Comparison of ENCODE assay signal across 8 cellular contexts in the genomic region with DNA sequence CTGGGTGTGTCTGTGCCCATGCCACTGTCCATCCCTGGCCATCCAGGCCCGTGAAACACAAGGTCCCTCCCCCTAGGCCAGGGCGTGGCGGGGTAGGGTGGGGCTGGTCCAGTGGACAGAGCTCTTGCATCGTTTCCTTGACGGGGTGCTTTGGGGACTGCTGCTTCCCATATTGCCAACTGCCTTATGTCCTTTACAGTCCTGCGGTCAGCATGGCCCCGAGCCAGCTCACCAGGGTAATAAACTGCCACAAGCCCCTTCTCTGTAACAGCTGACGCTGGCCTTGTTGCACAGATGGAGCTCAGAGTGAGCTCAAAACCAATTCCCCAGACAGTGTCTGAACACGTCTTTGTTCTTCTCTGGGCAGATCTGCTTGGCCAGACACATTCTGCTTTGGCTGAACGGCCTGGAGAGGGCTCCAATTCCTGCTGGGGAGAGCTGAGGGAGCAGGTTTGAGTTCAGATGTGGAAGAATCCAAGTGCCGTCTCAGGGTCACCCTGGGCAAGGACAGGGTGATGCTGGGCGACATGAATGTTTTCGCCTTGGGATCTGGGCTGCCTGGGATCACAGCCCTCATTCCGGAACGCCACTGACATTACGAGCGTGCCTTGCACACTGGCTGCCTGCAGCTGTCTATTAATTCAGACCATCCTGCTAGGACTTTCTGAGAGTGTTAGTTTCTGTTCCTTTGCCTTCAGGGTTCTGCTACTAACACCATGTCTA. TPM values are rescaled to one million over a fixed set of nuclear protein-coding genes. Genes with fewer than 3 reads are reported as not detected.
A peak's percentile ranks its signal among the peaks of the same experiment; 100 is the strongest.
DNase-seq lines count a peak whose midpoint lies in the region; ATAC-seq, FAIRE-seq and TF ChIP-seq lines count a peak whose summit lies in the region.

No MANE protein-coding gene starts in this region.

- no peak overlapping the region for H3K27ac ChIP-seq in CD8-positive, alpha-beta T cell (ENCODE audit: low read depth, low read length)

- peaks cover 21% of the 10 kb centered on the region for H3K27me3 ChIP-seq in skeletal muscle satellite cell (ENCODE audit: control insufficient read depth, insufficient read depth, low read length)
- H3K27me3 ChIP-seq in CD8-positive, alpha-beta T cell (ENCODE audit: insufficient read depth, low read length): no peaks in the 10 kb centered on the region

- intact Hi-C loops in Right ventricle myocardium inferior (cut with DNase I): loop anchor here (5.0 kb wide), 1 partner anchor 450 kb away; no protein-coding TSS in a partner anchor
- intact Hi-C loops in CD8-positive, alpha-beta T cell (cut with DNase I, micrococcal nuclease): loop anchor here in 1 of 2 experiments (2.0 kb wide), 1 partner anchor 13 kb away; no protein-coding TSS in a partner anchor

- peak; percentile 90 for ATAC-seq in Right ventricle myocardium inferior
- ATAC-seq in CD8-positive, alpha-beta T cell: no peak
- no peak for ATAC-seq in activated naive CD8-positive, alpha-beta T cell treated with anti-CD3 and anti-CD28 coated beads, Interleukin-2, amount 50 U/mL, for 24 hours

- no peak for FAIRE-seq in GM12892 (lab: Jason Lieb, UNC)

- POLR2A ChIA-PET in CD8-positive, alpha-beta T cell (lab: Charles Lee): no interaction called here

- H3K27me3 Mint-ChIP-seq in CD8-positive, alpha-beta T cell (ENCODE audit: low read depth): peaks cover 4% of the 10 kb centered on the region
- peaks cover 2% of the 10 kb centered on the region for H3K27me3 Mint-ChIP-seq in activated naive CD8-positive, alpha-beta T cell treated with anti-CD3 and anti-CD28 coated beads, Interleukin-2, amount 50 U/mL, for 24 hours

- TF ChIP-seq CTCF in HFF-Myc (IDR thresholded peaks at IDR 0.05; ENCODE audit: low read depth, low read length, missing control alignments): peak; percentile 6
- TF ChIP-seq CTCF in CD8-positive, alpha-beta T cell (IDR thresholded peaks at IDR 0.05): no peak

- no peaks in the 10 kb centered on the region for H3K36me3 ChIP-seq in skeletal muscle satellite cell (ENCODE audit: insufficient read depth, low read length)
- H3K36me3 ChIP-seq in CD8-positive, alpha-beta T cell (ENCODE audit: insufficient read depth, low read length): no peaks in the 10 kb centered on the region

- no peaks in the 10 kb centered on the region for H3K9me3 ChIP-seq in skeletal muscle satellite cell (replicated peaks; ENCODE audit: low read length)
- H3K9me3 ChIP-seq in CD8-positive, alpha-beta T cell (ENCODE audit: low read length): no peaks in the 10 kb centered on the region

- peaks cover 6% of the 10 kb centered on the region for H3K4me1 Mint-ChIP-seq in CD8-positive, alpha-beta T cell (ENCODE audit: low read depth)
- peaks cover 7% of the 10 kb centered on the region for H3K4me1 Mint-ChIP-seq in activated naive CD8-positive, alpha-beta T cell treated with anti-CD3 and anti-CD28 coated beads, Interleukin-2, amount 50 U/mL, for 24 hours

- H3K9me3 Mint-ChIP-seq in CD8-positive, alpha-beta T cell: no peaks in the 10 kb centered on the region
- no peaks in the 10 kb centered on the region for H3K9me3 Mint-ChIP-seq in activated naive CD8-positive, alpha-beta T cell treated with anti-CD3 and anti-CD28 coated beads, Interleukin-2, amount 50 U/mL, for 24 hours

- CTCF ChIA-PET in CD8-positive, alpha-beta T cell (lab: Charles Lee): interaction anchor here (0.7 to 2.6 kb wide), 10 partner anchors 9 to 241 kb away, joined by 3 to 12 read pairs (median 4); no protein-coding TSS in a partner anchor

- TF ChIP-seq POLR2A in GM12892 (IDR thresholded peaks at IDR 0.05; ENCODE audit: low read depth, low read length): no peak

- H3K4me3 Mint-ChIP-seq in CD8-positive, alpha-beta T cell: no peak overlapping the region
- no peak overlapping the region for H3K4me3 Mint-ChIP-seq in activated naive CD8-positive, alpha-beta T cell treated with anti-CD3 and anti-CD28 coated beads, Interleukin-2, amount 50 U/mL, for 24 hours

- peak; percentile 24 for DNase-seq in HFF-Myc (ENCODE audit: extremely low read depth, low read depth)
- DNase-seq in SK-N-DZ (ENCODE audit: low spot score): peak; percentile 47
- peak; percentile 92 for DNase-seq in Right ventricle myocardium inferior (ENCODE audit: missing footprints)
- no peak for DNase-seq in GM12892 (ENCODE audit: insufficient read length)
- DNase-seq in CD8-positive, alpha-beta T cell: no peak
- no peak for DNase-seq in activated naive CD8-positive, alpha-beta T cell treated with anti-CD3 and anti-CD28 coated beads, Interleukin-2, amount 50 U/mL, for 24 hours
- no peak for DNase-seq in activated T-cell treated with anti-CD3 and anti-CD28 coated beads, Interleukin-2, amount 50 U/mL, for 48 hours

- peak overlapping the region; percentile 37 for H3K4me2 ChIP-seq in skeletal muscle satellite cell (ENCODE audit: low read length)

- H3K36me3 Mint-ChIP-seq in CD8-positive, alpha-beta T cell: no peaks in the 10 kb centered on the region
- H3K36me3 Mint-ChIP-seq in activated naive CD8-positive, alpha-beta T cell treated with anti-CD3 and anti-CD28 coated beads, Interleukin-2, amount 50 U/mL, for 24 hours (ENCODE audit: low read depth): no peaks in the 10 kb centered on the region

- H3K27ac Mint-ChIP-seq in CD8-positive, alpha-beta T cell: no peak overlapping the region
- H3K27ac Mint-ChIP-seq in activated naive CD8-positive, alpha-beta T cell treated with anti-CD3 and anti-CD28 coated beads, Interleukin-2, amount 50 U/mL, for 24 hours: no peak overlapping the region

- no peak overlapping the region for H3K9ac ChIP-seq in skeletal muscle satellite cell (ENCODE audit: low read depth, low read length)

- H3K4me1 ChIP-seq in skeletal muscle satellite cell (ENCODE audit: control insufficient read depth, insufficient read depth, low read length): peaks cover 6% of the 10 kb centered on the region
- H3K4me1 ChIP-seq in CD8-positive, alpha-beta T cell (ENCODE audit: insufficient read depth, low read length): peaks cover 4% of the 10 kb centered on the region

- H3K4me3 ChIP-seq in HFF-Myc (replicated peaks; ENCODE audit: low read depth, low read length) (no peak overlapping the region), skeletal muscle satellite cell (ENCODE audit: low read length) (no peak overlapping the region)
- H3K4me3 ChIP-seq in CD8-positive, alpha-beta T cell (ENCODE audit: low read depth, low read length): no peak overlapping the region

RNA-seq across cellular contexts. Expression of gene RGMA, which starts 51.5 kb away (rescaled TPM):
- polyA plus RNA-seq in SK-N-DZ (2014; cell fraction: cytosol; rRNA removed): 0.14 TPM in 1 of 2 replicates, not detected in the other
- polyA plus RNA-seq in SK-N-DZ (2014; cell fraction: nucleus; rRNA removed): 0.79 TPM in 1 of 2 replicates, not detected in the other
- total RNA-seq in Right ventricle myocardium inferior: 35.2 TPM
- total RNA-seq in skeletal muscle satellite cell (2012; rRNA removed): 0.51 and 1.3 TPM in 2 replicates
- 0.02 TPM for polyA plus RNA-seq in GM12892 (2012; ENCODE audit: missing spikeins)
- total RNA-seq in CD8-positive, alpha-beta T cell: 1 to 10 TPM in 1 of 2 experiments, under 1 TPM in 1; 0.50 to 1.7 TPM

Comparison
In these comparisons a context has a peak if more than half of its experiments do, and no peak if none do; other contexts are left out.
1. DNase-seq: peak in HFF-Myc (single experiment), SK-N-DZ (single experiment) and Right ventricle myocardium inferior (single experiment); none in GM12892 (single experiment), CD8-positive, alpha-beta T cell (0 of 7), activated naive CD8-positive, alpha-beta T cell treated with anti-CD3 and anti-CD28 coated beads, Interleukin-2, amount 50 U/mL, for 24 hours (single experiment) and activated T-cell treated with anti-CD3 and anti-CD28 coated beads, Interleukin-2, amount 50 U/mL, for 48 hours (0 of 2).
2. RNA of gene RGMA, which starts 51.5 kb away (total RNA-seq): 35.2 TPM in Right ventricle myocardium inferior (single experiment); 0.50 to 1.7 TPM in CD8-positive, alpha-beta T cell; every median in the first group is over 10 times any median in the second.